Comparison of ENCODE assay signal across 1 cellular context in the genomic region with DNA sequence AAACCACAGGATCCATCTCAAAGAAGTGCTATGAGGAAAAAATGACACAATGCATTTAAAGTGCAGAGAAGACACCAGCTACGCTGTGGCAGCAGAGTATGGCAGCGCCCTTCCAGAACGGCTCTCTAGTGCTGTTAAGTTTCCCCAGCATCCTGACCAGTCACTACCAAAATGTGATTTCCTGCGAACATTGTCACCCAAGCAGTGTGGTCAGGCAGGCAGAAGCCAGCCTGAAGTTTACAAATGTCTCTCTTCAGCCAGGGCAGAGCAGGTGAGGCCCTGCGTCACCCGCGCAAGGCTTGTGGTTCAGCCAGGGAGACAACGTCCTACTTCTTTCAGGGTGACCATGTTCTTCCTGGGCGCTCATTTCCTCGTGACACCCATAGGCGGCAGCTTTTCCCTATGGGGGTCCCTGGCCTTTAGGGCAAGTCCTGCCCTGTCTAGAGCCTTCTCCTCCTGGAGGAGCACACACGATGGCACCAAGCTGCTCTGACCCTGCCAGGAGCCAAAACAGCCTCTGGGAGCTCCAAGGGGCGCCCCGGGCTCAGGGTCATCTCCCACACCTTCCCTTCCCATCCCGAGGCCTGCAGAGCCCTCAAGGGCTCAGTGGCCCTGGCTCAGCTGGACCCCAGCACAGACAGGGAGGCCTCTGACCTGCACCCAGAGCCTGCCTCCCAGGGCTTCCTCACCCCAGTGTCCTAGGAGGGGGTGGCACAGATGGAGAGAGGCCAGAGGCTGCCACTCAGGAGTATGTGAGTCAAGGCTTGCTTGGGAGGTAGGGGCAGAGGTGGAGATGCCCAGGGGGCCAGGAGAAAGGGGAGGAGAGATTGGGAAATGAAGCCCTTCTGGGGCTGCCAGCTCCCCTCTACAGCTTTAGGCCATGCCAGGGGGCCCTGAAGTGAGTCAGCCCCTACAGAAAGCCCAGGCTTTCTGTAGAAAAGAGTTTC.
TF ChIP-seq lines count a peak whose summit lies in the region.

No MANE protein-coding gene starts in this region.

TF ChIP-seq in HepG2, 621 proteins besides CTCF, POLR2A, EP300 and RAD21 (continued from another document and continues in another):
- TF ChIP-seq, protein P1, sequence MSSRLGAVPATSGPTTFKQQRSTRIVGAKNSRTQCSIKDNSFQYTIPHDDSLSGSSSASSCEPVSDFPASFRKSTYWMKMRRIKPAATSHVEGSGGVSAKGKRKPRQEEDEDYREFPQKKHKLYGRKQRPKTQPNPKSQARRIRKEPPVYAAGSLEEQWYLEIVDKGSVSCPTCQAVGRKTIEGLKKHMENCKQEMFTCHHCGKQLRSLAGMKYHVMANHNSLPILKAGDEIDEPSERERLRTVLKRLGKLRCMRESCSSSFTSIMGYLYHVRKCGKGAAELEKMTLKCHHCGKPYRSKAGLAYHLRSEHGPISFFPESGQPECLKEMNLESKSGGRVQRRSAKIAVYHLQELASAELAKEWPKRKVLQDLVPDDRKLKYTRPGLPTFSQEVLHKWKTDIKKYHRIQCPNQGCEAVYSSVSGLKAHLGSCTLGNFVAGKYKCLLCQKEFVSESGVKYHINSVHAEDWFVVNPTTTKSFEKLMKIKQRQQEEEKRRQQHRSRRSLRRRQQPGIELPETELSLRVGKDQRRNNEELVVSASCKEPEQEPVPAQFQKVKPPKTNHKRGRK (CRISPR knock-in tag; IDR thresholded peaks at IDR 0.05), result no peak
- TF ChIP-seq NCOA2 (CRISPR knock-in tag; IDR thresholded peaks at IDR 0.05), result peak; percentile 49
- TF ChIP-seq FOSL1 (CRISPR knock-in tag; IDR thresholded peaks at IDR 0.05; ENCODE audit: borderline replicate concordance), result peak; percentile 32; the same call in 1 of the 2 replicates
- no peak; the same call in 1 of the 2 replicates for TF ChIP-seq SMYD3 (CRISPR knock-in tag; IDR thresholded peaks at IDR 0.05)
- TF ChIP-seq SALL1 (CRISPR knock-in tag; IDR thresholded peaks at IDR 0.05), result no peak
- no peak; the same call in 1 of the 2 replicates for TF ChIP-seq ZNF768 (CRISPR knock-in tag; IDR thresholded peaks at IDR 0.05)
- TF ChIP-seq RBFOX2 (IDR thresholded peaks at IDR 0.05; ENCODE audit: low read depth, low read length), result no peak
- peak; percentile 60; the same call in 1 of the 2 replicates for TF ChIP-seq ZNF292 (CRISPR knock-in tag; IDR thresholded peaks at IDR 0.05; ENCODE audit: borderline replicate concordance, low read depth)
- TF ChIP-seq CEBPG (CRISPR knock-in tag; IDR thresholded peaks at IDR 0.05), result peak; percentile 36; the same call in 1 of the 2 replicates
- TF ChIP-seq, protein P2, sequence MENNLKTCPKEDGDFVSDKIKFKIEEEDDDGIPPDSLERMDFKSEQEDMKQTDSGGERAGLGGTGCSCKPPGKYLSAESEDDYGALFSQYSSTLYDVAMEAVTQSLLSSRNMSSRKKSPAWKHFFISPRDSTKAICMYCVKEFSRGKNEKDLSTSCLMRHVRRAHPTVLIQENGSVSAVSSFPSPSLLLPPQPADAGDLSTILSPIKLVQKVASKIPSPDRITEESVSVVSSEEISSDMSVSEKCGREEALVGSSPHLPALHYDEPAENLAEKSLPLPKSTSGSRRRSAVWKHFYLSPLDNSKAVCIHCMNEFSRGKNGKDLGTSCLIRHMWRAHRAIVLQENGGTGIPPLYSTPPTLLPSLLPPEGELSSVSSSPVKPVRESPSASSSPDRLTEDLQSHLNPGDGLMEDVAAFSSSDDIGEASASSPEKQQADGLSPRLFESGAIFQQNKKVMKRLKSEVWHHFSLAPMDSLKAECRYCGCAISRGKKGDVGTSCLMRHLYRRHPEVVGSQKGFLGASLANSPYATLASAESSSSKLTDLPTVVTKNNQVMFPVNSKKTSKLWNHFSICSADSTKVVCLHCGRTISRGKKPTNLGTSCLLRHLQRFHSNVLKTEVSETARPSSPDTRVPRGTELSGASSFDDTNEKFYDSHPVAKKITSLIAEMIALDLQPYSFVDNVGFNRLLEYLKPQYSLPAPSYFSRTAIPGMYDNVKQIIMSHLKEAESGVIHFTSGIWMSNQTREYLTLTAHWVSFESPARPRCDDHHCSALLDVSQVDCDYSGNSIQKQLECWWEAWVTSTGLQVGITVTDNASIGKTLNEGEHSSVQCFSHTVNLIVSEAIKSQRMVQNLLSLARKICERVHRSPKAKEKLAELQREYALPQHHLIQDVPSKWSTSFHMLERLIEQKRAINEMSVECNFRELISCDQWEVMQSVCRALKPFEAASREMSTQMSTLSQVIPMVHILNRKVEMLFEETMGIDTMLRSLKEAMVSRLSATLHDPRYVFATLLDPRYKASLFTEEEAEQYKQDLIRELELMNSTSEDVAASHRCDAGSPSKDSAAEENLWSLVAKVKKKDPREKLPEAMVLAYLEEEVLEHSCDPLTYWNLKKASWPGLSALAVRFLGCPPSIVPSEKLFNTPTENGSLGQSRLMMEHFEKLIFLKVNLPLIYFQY (CRISPR knock-in tag; IDR thresholded peaks at IDR 0.05; ENCODE audit: borderline replicate concordance), result no peak; the same call in 1 of the 2 replicates
- TF ChIP-seq NCOR1 (IDR thresholded peaks at IDR 0.05; ENCODE audit: borderline replicate concordance, low read length), result no peak
- 0 out of 2 replicates have a peak, but pooled peaks have one; percentile 47 for TF ChIP-seq ZNF550 (CRISPR knock-in tag; IDR thresholded peaks at IDR 0.05; ENCODE audit: borderline replicate concordance)
- TF ChIP-seq ZNF773 (CRISPR knock-in tag; IDR thresholded peaks at IDR 0.05; ENCODE audit: borderline replicate concordance), result peak; percentile 49; the same call in 1 of the 2 replicates
- TF ChIP-seq, protein P3, sequence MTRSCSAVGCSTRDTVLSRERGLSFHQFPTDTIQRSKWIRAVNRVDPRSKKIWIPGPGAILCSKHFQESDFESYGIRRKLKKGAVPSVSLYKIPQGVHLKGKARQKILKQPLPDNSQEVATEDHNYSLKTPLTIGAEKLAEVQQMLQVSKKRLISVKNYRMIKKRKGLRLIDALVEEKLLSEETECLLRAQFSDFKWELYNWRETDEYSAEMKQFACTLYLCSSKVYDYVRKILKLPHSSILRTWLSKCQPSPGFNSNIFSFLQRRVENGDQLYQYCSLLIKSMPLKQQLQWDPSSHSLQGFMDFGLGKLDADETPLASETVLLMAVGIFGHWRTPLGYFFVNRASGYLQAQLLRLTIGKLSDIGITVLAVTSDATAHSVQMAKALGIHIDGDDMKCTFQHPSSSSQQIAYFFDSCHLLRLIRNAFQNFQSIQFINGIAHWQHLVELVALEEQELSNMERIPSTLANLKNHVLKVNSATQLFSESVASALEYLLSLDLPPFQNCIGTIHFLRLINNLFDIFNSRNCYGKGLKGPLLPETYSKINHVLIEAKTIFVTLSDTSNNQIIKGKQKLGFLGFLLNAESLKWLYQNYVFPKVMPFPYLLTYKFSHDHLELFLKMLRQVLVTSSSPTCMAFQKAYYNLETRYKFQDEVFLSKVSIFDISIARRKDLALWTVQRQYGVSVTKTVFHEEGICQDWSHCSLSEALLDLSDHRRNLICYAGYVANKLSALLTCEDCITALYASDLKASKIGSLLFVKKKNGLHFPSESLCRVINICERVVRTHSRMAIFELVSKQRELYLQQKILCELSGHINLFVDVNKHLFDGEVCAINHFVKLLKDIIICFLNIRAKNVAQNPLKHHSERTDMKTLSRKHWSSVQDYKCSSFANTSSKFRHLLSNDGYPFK (CRISPR knock-in tag; IDR thresholded peaks at IDR 0.05; ENCODE audit: borderline replicate concordance), result peak; percentile 41; the same call in 1 of the 2 replicates
- no peak for TF ChIP-seq ZNF879 (CRISPR knock-in tag; IDR thresholded peaks at IDR 0.05)
- no peak; the same call in 1 of the 2 replicates for TF ChIP-seq MED1 (CRISPR knock-in tag; IDR thresholded peaks at IDR 0.05)
- TF ChIP-seq ZSCAN31 (CRISPR knock-in tag; IDR thresholded peaks at IDR 0.05; ENCODE audit: low read depth), result no peak
- TF ChIP-seq NFYB (CRISPR knock-in tag; IDR thresholded peaks at IDR 0.05), result no peak
- TF ChIP-seq ETV5 (CRISPR knock-in tag; IDR thresholded peaks at IDR 0.05; ENCODE audit: borderline replicate concordance), result peak; percentile 63; the same call in 1 of the 2 replicates
- no peak for TF ChIP-seq ZNF616 (CRISPR knock-in tag; IDR thresholded peaks at IDR 0.05; ENCODE audit: low read depth)
- TF ChIP-seq PAF1 (CRISPR knock-in tag; IDR thresholded peaks at IDR 0.05), result no peak
- TF ChIP-seq RFX5 (IDR thresholded peaks at IDR 0.05; ENCODE audit: low read depth, low read length), result no peak
- TF ChIP-seq ERF (CRISPR knock-in tag; IDR thresholded peaks at IDR 0.05), result peak; percentile 47; the same call in 1 of the 2 replicates
- TF ChIP-seq ZNF761 (CRISPR knock-in tag; conservative IDR thresholded peaks at IDR 0.05), result no peak; the same call in 1 of the 2 replicates
- TF ChIP-seq MBD4 (IDR thresholded peaks at IDR 0.05; ENCODE audit: borderline replicate concordance, low read length), result no peak
- TF ChIP-seq, protein P4, sequence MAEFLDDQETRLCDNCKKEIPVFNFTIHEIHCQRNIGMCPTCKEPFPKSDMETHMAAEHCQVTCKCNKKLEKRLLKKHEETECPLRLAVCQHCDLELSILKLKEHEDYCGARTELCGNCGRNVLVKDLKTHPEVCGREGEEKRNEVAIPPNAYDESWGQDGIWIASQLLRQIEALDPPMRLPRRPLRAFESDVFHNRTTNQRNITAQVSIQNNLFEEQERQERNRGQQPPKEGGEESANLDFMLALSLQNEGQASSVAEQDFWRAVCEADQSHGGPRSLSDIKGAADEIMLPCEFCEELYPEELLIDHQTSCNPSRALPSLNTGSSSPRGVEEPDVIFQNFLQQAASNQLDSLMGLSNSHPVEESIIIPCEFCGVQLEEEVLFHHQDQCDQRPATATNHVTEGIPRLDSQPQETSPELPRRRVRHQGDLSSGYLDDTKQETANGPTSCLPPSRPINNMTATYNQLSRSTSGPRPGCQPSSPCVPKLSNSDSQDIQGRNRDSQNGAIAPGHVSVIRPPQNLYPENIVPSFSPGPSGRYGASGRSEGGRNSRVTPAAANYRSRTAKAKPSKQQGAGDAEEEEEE (CRISPR knock-in tag; IDR thresholded peaks at IDR 0.05; ENCODE audit: borderline replicate concordance), result no peak; the same call in 1 of the 2 replicates
- TF ChIP-seq NRL (CRISPR knock-in tag; IDR thresholded peaks at IDR 0.05; ENCODE audit: borderline replicate concordance), result no peak
- no peak for TF ChIP-seq ZNF570 (CRISPR knock-in tag; IDR thresholded peaks at IDR 0.05; ENCODE audit: borderline replicate concordance)
- TF ChIP-seq MXI1 (IDR thresholded peaks at IDR 0.05; ENCODE audit: borderline replicate concordance, low read depth, low read length), result no peak
- no peak for TF ChIP-seq CENPT (CRISPR knock-in tag; IDR thresholded peaks at IDR 0.05; ENCODE audit: low read depth)
- no peak for TF ChIP-seq TRIM24 (CRISPR knock-in tag; IDR thresholded peaks at IDR 0.05)
- TF ChIP-seq, protein P5, sequence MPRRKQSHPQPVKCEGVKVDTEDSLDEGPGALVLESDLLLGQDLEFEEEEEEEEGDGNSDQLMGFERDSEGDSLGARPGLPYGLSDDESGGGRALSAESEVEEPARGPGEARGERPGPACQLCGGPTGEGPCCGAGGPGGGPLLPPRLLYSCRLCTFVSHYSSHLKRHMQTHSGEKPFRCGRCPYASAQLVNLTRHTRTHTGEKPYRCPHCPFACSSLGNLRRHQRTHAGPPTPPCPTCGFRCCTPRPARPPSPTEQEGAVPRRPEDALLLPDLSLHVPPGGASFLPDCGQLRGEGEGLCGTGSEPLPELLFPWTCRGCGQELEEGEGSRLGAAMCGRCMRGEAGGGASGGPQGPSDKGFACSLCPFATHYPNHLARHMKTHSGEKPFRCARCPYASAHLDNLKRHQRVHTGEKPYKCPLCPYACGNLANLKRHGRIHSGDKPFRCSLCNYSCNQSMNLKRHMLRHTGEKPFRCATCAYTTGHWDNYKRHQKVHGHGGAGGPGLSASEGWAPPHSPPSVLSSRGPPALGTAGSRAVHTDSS (CRISPR knock-in tag; conservative IDR thresholded peaks at IDR 0.05), result no peak
- TF ChIP-seq RORA (CRISPR knock-in tag; IDR thresholded peaks at IDR 0.05), result no peak
- TF ChIP-seq ZNF205 (CRISPR knock-in tag; IDR thresholded peaks at IDR 0.05), result 0 out of 2 replicates have a peak, but pooled peaks have one; percentile 26
- TF ChIP-seq ZNF883 (CRISPR knock-in tag; IDR thresholded peaks at IDR 0.05; ENCODE audit: not compliant biosample characterization), result no peak
- no peak for TF ChIP-seq ZNF720 (CRISPR knock-in tag; IDR thresholded peaks at IDR 0.05)
- TF ChIP-seq, protein P6, sequence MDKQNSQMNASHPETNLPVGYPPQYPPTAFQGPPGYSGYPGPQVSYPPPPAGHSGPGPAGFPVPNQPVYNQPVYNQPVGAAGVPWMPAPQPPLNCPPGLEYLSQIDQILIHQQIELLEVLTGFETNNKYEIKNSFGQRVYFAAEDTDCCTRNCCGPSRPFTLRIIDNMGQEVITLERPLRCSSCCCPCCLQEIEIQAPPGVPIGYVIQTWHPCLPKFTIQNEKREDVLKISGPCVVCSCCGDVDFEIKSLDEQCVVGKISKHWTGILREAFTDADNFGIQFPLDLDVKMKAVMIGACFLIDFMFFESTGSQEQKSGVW (CRISPR knock-in tag; IDR thresholded peaks at IDR 0.05; ENCODE audit: borderline replicate concordance), result no peak
- TF ChIP-seq, protein P7, sequence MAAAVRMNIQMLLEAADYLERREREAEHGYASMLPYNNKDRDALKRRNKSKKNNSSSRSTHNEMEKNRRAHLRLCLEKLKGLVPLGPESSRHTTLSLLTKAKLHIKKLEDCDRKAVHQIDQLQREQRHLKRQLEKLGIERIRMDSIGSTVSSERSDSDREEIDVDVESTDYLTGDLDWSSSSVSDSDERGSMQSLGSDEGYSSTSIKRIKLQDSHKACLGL (CRISPR knock-in tag; IDR thresholded peaks at IDR 0.05), result peak; percentile 7; the same call in 1 of the 2 replicates
